ENCODE assay signal across 18 cellular contexts in the genomic region with DNA sequence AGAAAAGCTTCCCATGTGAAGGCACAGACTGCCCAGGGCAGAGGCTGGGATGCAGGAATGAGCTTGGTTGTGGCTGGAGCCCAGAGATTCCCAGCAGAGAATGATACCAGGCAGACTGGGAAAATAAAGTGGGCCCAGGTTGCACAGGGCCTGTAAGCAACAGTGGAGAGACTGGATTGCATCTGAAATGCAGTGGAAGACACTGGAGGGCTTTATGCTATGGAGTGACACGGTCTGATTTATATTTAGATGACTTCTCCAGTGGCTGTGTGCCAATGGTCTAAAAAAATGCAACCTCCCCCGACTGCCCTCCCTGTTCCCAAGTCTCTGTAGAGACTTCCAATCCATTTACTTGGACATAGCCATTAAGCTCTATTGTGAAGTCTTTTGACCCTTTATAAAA.
A peak's percentile ranks its signal among the peaks of the same experiment; 100 is the strongest.
DNase-seq lines count a peak whose midpoint lies in the region; ATAC-seq and TF ChIP-seq lines count a peak whose summit lies in the region.
"Had no signal": no experiment of that assay in that cellular context is flagged by ENCODE, and none has a peak within 500 bp of the region (broad histone marks: within the 10 kb centered on the region; RNA-seq: fewer than 3 reads in every experiment).

No MANE protein-coding gene starts in this region.

- no peaks in the 10 kb centered on the region for H3K27me3 ChIP-seq in SJCRH30
- H3K27me3 ChIP-seq: ascending aorta, ovary had no signal

- no peak for ATAC-seq in GM18873 (IDR thresholded peaks at IDR 0.05; ENCODE audit: low FRiP score, unreplicated experiment)

- H3K9me3 Mint-ChIP-seq in nephron progenitor cell, result peaks cover 27% of the 10 kb centered on the region
- H3K9me3 Mint-ChIP-seq: activated CD4-positive, alpha-beta T cell treated with anti-CD3 and anti-CD28 coated beads, Interleukin-2, amount 10 ng/mL, durations not matched to agents 24 days and 14 days had no signal

- no peaks in the 10 kb centered on the region for H3K27me3 Mint-ChIP-seq in nephron progenitor cell (ENCODE audit: low read depth, poor library complexity)
- H3K27me3 Mint-ChIP-seq: activated CD4-positive, alpha-beta T cell treated with anti-CD3 and anti-CD28 coated beads, Interleukin-2, amount 10 ng/mL, durations not matched to agents 24 days and 14 days had no signal

- peaks cover 45% of the 10 kb centered on the region for H3K36me3 Mint-ChIP-seq in nephron progenitor cell (ENCODE audit: low read depth)

- H3K27ac ChIP-seq in SJCRH30, result no peak overlapping the region
- H3K27ac ChIP-seq: ovary had no signal

- no peak overlapping the region for H3K4me3 ChIP-seq in SJCRH30
- no peak overlapping the region for H3K4me3 ChIP-seq in fibroblast of pulmonary artery (replicated peaks; ENCODE audit: low read depth, low read length)
- H3K4me3 ChIP-seq: ascending aorta, coronary artery, ovary had no signal

- H3K4me3 Mint-ChIP-seq in nephron progenitor cell, result peak overlapping the region; percentile 2
- H3K4me3 Mint-ChIP-seq: activated CD4-positive, alpha-beta T cell treated with anti-CD3 and anti-CD28 coated beads, Interleukin-2, amount 10 ng/mL, durations not matched to agents 24 days and 14 days; CD4-positive, alpha-beta T cell had no signal

- peak overlapping the region; percentile 98 for H3K27ac Mint-ChIP-seq in nephron progenitor cell
- H3K27ac Mint-ChIP-seq: activated CD4-positive, alpha-beta T cell treated with anti-CD3 and anti-CD28 coated beads, Interleukin-2, amount 10 ng/mL, durations not matched to agents 24 days and 14 days; CD4-positive, alpha-beta T cell had no signal

- peaks cover 5% of the 10 kb centered on the region; the same call in 1 of the 2 replicates for H3K4me1 ChIP-seq in SJCRH30
- H3K4me1 ChIP-seq: ascending aorta had no signal

- DNase-seq in G401 (ENCODE audit: low spot score) (peak; percentile 37), SJCRH30 (peak; percentile 22 to 41), fibroblast of pulmonary artery (ENCODE audit: low read depth) (peak; percentile 1), nephron progenitor cell (peak; percentile 3), SW480 (ENCODE audit: low spot score) (no peak), hepatic stellate cell (ENCODE audit: low spot score) (no peak)
- no peak for DNase-seq in activated CD8-positive, alpha-beta memory T cell treated with anti-CD3 and anti-CD28 coated beads, Interleukin-2, amount 50 U/mL, for 48 hours
- DNase-seq: activated CD4-positive, alpha-beta T cell treated with anti-CD3 and anti-CD28 coated beads, Interleukin-2, amount 10 ng/mL, durations not matched to agents 24 days and 14 days; activated CD8-positive, alpha-beta memory T cell treated with anti-CD3 and anti-CD28 coated beads, Interleukin-2, amount 50 U/mL, for 4 hours; CD4-positive, alpha-beta T cell; erythroblast; hippocampal formation; NCI-H187; NCI-H526; ovary had no signal

- TF ChIP-seq CTCF in fibroblast of pulmonary artery (IDR thresholded peaks at IDR 0.05; ENCODE audit: low read length, missing control alignments) (no peak), nephron progenitor cell (IDR thresholded peaks at IDR 0.05) (no peak)

- peaks cover 30% of the 10 kb centered on the region for H3K4me1 Mint-ChIP-seq in nephron progenitor cell
- H3K4me1 Mint-ChIP-seq: activated CD4-positive, alpha-beta T cell treated with anti-CD3 and anti-CD28 coated beads, Interleukin-2, amount 10 ng/mL, durations not matched to agents 24 days and 14 days had no signal

- H3K36me3 ChIP-seq in SJCRH30, result 0 out of 2 replicates have a peak, but pooled peaks cover 3% of the 10 kb centered on the region
- H3K36me3 ChIP-seq: ascending aorta, ovary had no signal

- in situ Hi-C loops in G401 (cut with HindIII; ENCODE audit: low sequenced_read_pairs), result no loop called here

- peaks cover 3% of the 10 kb centered on the region; the same call in 1 of the 2 replicates for H3K9me3 ChIP-seq in SJCRH30 (replicated peaks)
- H3K9me3 ChIP-seq: ascending aorta, ovary had no signal

Comparison
In these comparisons a context has a peak if more than half of its experiments do, and no peak if none do; other contexts are left out.
1. DNase-seq: peak in G401 (single experiment), SJCRH30 (2 of 2), fibroblast of pulmonary artery (single experiment) and nephron progenitor cell (single experiment); none in SW480 (single experiment), activated CD8-positive, alpha-beta memory T cell treated with anti-CD3 and anti-CD28 coated beads, Interleukin-2, amount 50 U/mL, for 48 hours (single experiment) and hepatic stellate cell (single experiment).